Comparison of ENCODE assay signal across 9 cellular contexts in genomic region chr20:56373942-56374341, GRCh38. TPM values are rescaled to one million over a fixed set of nuclear protein-coding genes. Genes with fewer than 3 reads are reported as not detected.
DNase-seq lines count a peak whose midpoint lies in the region; ATAC-seq, FAIRE-seq and TF ChIP-seq lines count a peak whose summit lies in the region.
"Had no signal": no experiment of that assay in that cellular context is flagged by ENCODE, and none has a peak within 500 bp of the region (broad histone marks: within the 10 kb centered on the region; RNA-seq: fewer than 3 reads in every experiment).

No MANE protein-coding gene starts in this region.

- H3K27ac ChIP-seq in breast epithelium, result no peak overlapping the region
- H3K27ac ChIP-seq: KMS-11 had no signal

- no peaks in the 10 kb centered on the region for H3K27me3 Mint-ChIP-seq in MCF 10A (ENCODE audit: insufficient read depth, unreplicated experiment)

- CTCF ChIA-PET in MCF 10A (lab: Yijun Ruan, JAX), result interaction anchor here (0.5 to 10.1 kb wide), 12 partner anchors 11 to 1706 kb away, joined by 3 to 84 read pairs (median 4); partner anchors contain the start of genes AURKA, CSTF1, FAM210B and MC3R

- H3K4me1 Mint-ChIP-seq in MCF 10A (ENCODE audit: insufficient read depth, unreplicated experiment), result peaks cover 14% of the 10 kb centered on the region

- POLR2A ChIA-PET in MCF 10A (lab: Yijun Ruan, JAX), result interaction anchor here (0.6 to 6.8 kb wide), 16 partner anchors 8 to 1849 kb away, joined by 3 to 115 read pairs (median 4); partner anchors contain the start of genes AURKA, CSTF1, FAM210B and MC3R

- FAIRE-seq in urothelium cell line (lab: Jason Lieb, UNC), result no peak

- peaks cover 37% of the 10 kb centered on the region for H3K36me3 Mint-ChIP-seq in MCF 10A (ENCODE audit: insufficient read depth, unreplicated experiment)

- no peaks in the 10 kb centered on the region for H3K36me3 ChIP-seq in breast epithelium

- no peaks in the 10 kb centered on the region for H3K9me3 ChIP-seq in breast epithelium

- no TSS peak for BruUV-seq in MCF 10A (replicated peaks; lab: Mats Ljungman, UMichigan)

- ATAC-seq in GM19463 (IDR thresholded peaks at IDR 0.05; ENCODE audit: unreplicated experiment), result no peak

- no peak for TF ChIP-seq CTCF in MCF 10A (IDR thresholded peaks at IDR 0.05; ENCODE audit: unreplicated experiment)
- TF ChIP-seq CTCF in breast epithelium (IDR thresholded peaks at IDR 0.05), result no peak
- TF ChIP-seq CTCF in epithelial cell of proximal tubule (conservative IDR thresholded peaks at IDR 0.05; ENCODE audit: low read depth, low read length), result no peak

- H3K27ac Mint-ChIP-seq in MCF 10A (ENCODE audit: low read depth, unreplicated experiment), result peak overlapping the region; percentile 78

- intact Hi-C loops in MCF 10A (cut with micrococcal nuclease) (no loop called here), breast epithelium (cut with DNase I; ENCODE audit: low total_unique reads) (no loop called here)

- TF ChIP-seq POLR2A in breast epithelium (IDR thresholded peaks at IDR 0.05), result no peak

- DNase-seq in MCF 10A (ENCODE audit: unreplicated experiment), result peak; percentile 93
- DNase-seq in breast epithelium (ENCODE audit: low spot score in 2 of 2), result no peak
- DNase-seq in NCI-H226, result peak; percentile 71
- DNase-seq in epithelial cell of proximal tubule (ENCODE audit: low read depth), result peak; percentile 70
- peak; percentile 35 for DNase-seq in urothelium cell line (ENCODE audit: low spot score)
- DNase-seq in LoVo (ENCODE audit: low spot score), result no peak
- DNase-seq in activated CD4-positive, alpha-beta T cell treated with anti-CD3 and anti-CD28 coated beads, Interleukin-2, amount 50 U/mL, for 48 hours, result no peak

- H3K4me1 ChIP-seq in breast epithelium, result no peaks in the 10 kb centered on the region

- H3K27me3 ChIP-seq in breast epithelium, result no peaks in the 10 kb centered on the region

- peak overlapping the region; percentile 46 for H3K4me3 Mint-ChIP-seq in MCF 10A (ENCODE audit: unreplicated experiment)

- H3K9me3 Mint-ChIP-seq in MCF 10A (ENCODE audit: unreplicated experiment), result no peaks in the 10 kb centered on the region

- H3K4me3 ChIP-seq in breast epithelium (no peak overlapping the region), epithelial cell of proximal tubule (ENCODE audit: low read depth, low read length) (no peak overlapping the region)

RNA-seq across cellular contexts. Expression of gene FAM210B, which starts 15.2 kb away (rescaled TPM):
- total RNA-seq in MCF 10A (2022), result 37.7 and 38.2 TPM in 2 replicates
- 10 to 100 TPM; 62.6 to 100.0 (median 80.8) TPM for total RNA-seq in breast epithelium
- 27.1 and 27.2 TPM in 2 replicates for total RNA-seq in epithelial cell of proximal tubule

RNA-seq across cellular contexts. Expression of gene AURKA, which starts 18.1 kb away (rescaled TPM):
- 65.8 and 75.3 TPM in 2 replicates for total RNA-seq in MCF 10A (2022)
- total RNA-seq in breast epithelium, result 1 to 10 TPM in 2 of 3 donors, under 1 TPM in 1; 0.98 to 2.2 (median 1.6) TPM
- 83.9 and 116 TPM in 2 replicates for total RNA-seq in epithelial cell of proximal tubule

RNA-seq across cellular contexts. Expression of gene CSTF1, which starts 18.5 kb away (rescaled TPM):
- total RNA-seq in MCF 10A (2022) (30.1 and 35.1 TPM in 2 replicates), breast epithelium (10 to 100 TPM; 17.1 to 53.4 (median 35.7) TPM), epithelial cell of proximal tubule (21.6 and 39.4 TPM in 2 replicates)

RNA-seq across cellular contexts. Expression of gene CASS4, which starts 38.1 kb away (rescaled TPM):
- total RNA-seq in MCF 10A (2022), result not detected in 2 replicates
- 1 to 10 TPM; 1.6 to 3.4 (median 2.2) TPM for total RNA-seq in breast epithelium
- under 0.01 and 0.14 TPM in 2 replicates for total RNA-seq in epithelial cell of proximal tubule

Comparison
In these comparisons a context has a peak if more than half of its experiments do, and no peak if none do; other contexts are left out.
1. DNase-seq: peak in MCF 10A (single experiment), NCI-H226 (single experiment), epithelial cell of proximal tubule (single experiment) and urothelium cell line (single experiment); none in breast epithelium (0 of 2), LoVo (single experiment) and activated CD4-positive, alpha-beta T cell treated with anti-CD3 and anti-CD28 coated beads, Interleukin-2, amount 50 U/mL, for 48 hours (0 of 2).
2. RNA of gene AURKA, which starts 18.1 kb away (total RNA-seq): 83.9 to 116 TPM in epithelial cell of proximal tubule and 65.8 to 75.3 TPM in MCF 10A; 0.98 to 2.2 TPM in breast epithelium; every median in the first group is over 10 times any median in the second.